1 cellular context compared by ENCODE assay signal in genomic region chr5:172942556-172942955, GRCh38.
TF ChIP-seq lines count a peak whose summit lies in the region.

No MANE protein-coding gene starts in this region.

TF ChIP-seq in GM23338, 12 proteins besides CTCF, POLR2A, EP300 and RAD21:
- no peak for TF ChIP-seq ZNF462 (CRISPR knock-in tag; IDR thresholded peaks at IDR 0.05)
- no peak for TF ChIP-seq NANOG (IDR thresholded peaks at IDR 0.05; ENCODE audit: borderline replicate concordance)
- no peak for TF ChIP-seq EZH2 (IDR thresholded peaks at IDR 0.05; ENCODE audit: low read depth, unreplicated experiment)
- no peak for TF ChIP-seq CREB1 (CRISPR knock-in tag; IDR thresholded peaks at IDR 0.05; ENCODE audit: low read depth)
- TF ChIP-seq ZNF331 (CRISPR knock-in tag; IDR thresholded peaks at IDR 0.05; ENCODE audit: low read depth): no peak
- TF ChIP-seq ETS1 (IDR thresholded peaks at IDR 0.05): no peak
- TF ChIP-seq REST (IDR thresholded peaks at IDR 0.05; ENCODE audit: unreplicated experiment): no peak
- TF ChIP-seq EZH2phosphoT487 (IDR thresholded peaks at IDR 0.05; ENCODE audit: unreplicated experiment): no peak
- no peak for TF ChIP-seq POLR2AphosphoS5 (IDR thresholded peaks at IDR 0.05; ENCODE audit: low read depth)
- TF ChIP-seq ZNF114 (CRISPR knock-in tag; IDR thresholded peaks at IDR 0.05): no peak
- no peak for TF ChIP-seq JUNB (IDR thresholded peaks at IDR 0.05; ENCODE audit: unreplicated experiment)
TF ChIP-seq in GM23338: peak in this region for 0.
